Comparison of ENCODE assay signal across 24 cellular contexts in genomic region chr1:244998717-244999346, GRCh38.
DNase-seq lines count a peak whose midpoint lies in the region; ATAC-seq, FAIRE-seq and TF ChIP-seq lines count a peak whose summit lies in the region.
"Had no signal": no experiment of that assay in that cellular context is flagged by ENCODE, and none has a peak within 500 bp of the region (broad histone marks: within the 10 kb centered on the region; RNA-seq: fewer than 3 reads in every experiment).

No MANE protein-coding gene starts in this region.

- CTCF ChIA-PET in HEK293 (lab: Yijun Ruan, JAX), result interaction anchor here (0.6 to 0.7 kb wide), 3 partner anchors 26 to 548 kb away, joined by 3 read pairs; no protein-coding TSS in a partner anchor
- CTCF ChIA-PET in K562 (lab: Yijun Ruan, JAX; ENCODE audit: low intra/inter-chr PET ratio), result no interaction called here

- TF ChIP-seq RAD21 in K562 (CRISPR knock-in tag; conservative IDR thresholded peaks at IDR 0.05 in 1 of 2, IDR thresholded peaks at IDR 0.05 in 1 of 2), result no peak

- H3K4me1 ChIP-seq in HEK293 (ENCODE audit: control insufficient read depth, insufficient read depth, low read length) (no peaks in the 10 kb centered on the region), K562 (replicated peaks in 1 of 2; ENCODE audit: control insufficient read depth in 2 of 2, insufficient read depth in 2 of 2, low read length in 2 of 2) (peaks cover 0 to 15% of the 10 kb centered on the region in 2 experiments; a peak in 2 of 5 replicates)
- H3K4me1 ChIP-seq: BE2C had no signal

- ATAC-seq in K562 (no peak), sciatic nerve (no peak)
- ATAC-seq: GM12878 had no signal

- BruUV-seq in K562 (replicated peaks; lab: Mats Ljungman, UMichigan), result no TSS peak

- no peaks in the 10 kb centered on the region for H3K9me1 ChIP-seq in K562 (ENCODE audit: control insufficient read depth, insufficient read depth, low read length)

- intact Hi-C loops in K562 (cut with micrococcal nuclease) (no loop called here), sciatic nerve (cut with DNase I) (no loop called here)

- H3K4me3 ChIP-seq in HEK293 (ENCODE audit: low read depth, low read length) (no peak overlapping the region), K562 (no peak overlapping the region)
- H3K4me3 ChIP-seq: BLaER1, GM12878 had no signal

- TF ChIP-seq CTCF in HEK293 (tag by site-specific recombination; IDR thresholded peaks at IDR 0.05) (no peak), K562 (IDR thresholded peaks at IDR 0.05 in 2 of 3, conservative IDR thresholded peaks at IDR 0.05 in 1 of 3; ENCODE audit: insufficient read depth in 2 of 3, low read depth in 1 of 3, low read length in 3 of 3) (no peak)

- H3K79me2 ChIP-seq in K562 (ENCODE audit: control insufficient read depth, insufficient read depth, low read length), result no peaks in the 10 kb centered on the region

- in situ Hi-C loops in K562 (cut with MboI), result no loop called here

- H3K4me2 ChIP-seq in K562 (ENCODE audit: insufficient read depth, low read length), result no peak overlapping the region
- H3K4me2 ChIP-seq: BLaER1 had no signal

- H3K27ac ChIP-seq in HEK293 (ENCODE audit: extremely low read depth, low read depth, low read length) (no peak overlapping the region), K562 (ENCODE audit: extremely low read depth, low read depth, low read length) (no peak overlapping the region)
- H3K27ac ChIP-seq: BLaER1 had no signal

- no peaks in the 10 kb centered on the region for H3K36me3 ChIP-seq in HEK293 (ENCODE audit: control insufficient read depth in 2 of 2, insufficient read depth in 1 of 2, low read length in 2 of 2)
- no peaks in the 10 kb centered on the region for H3K36me3 ChIP-seq in K562 (ENCODE audit: control insufficient read depth, insufficient read depth, low read length)
- H3K36me3 ChIP-seq: BE2C had no signal

- POLR2A ChIA-PET in HEK293 (lab: Yijun Ruan, JAX) (no interaction called here), K562 (lab: Yijun Ruan, JAX) (interaction anchor here (0.6 to 1.6 kb wide), 5 partner anchors 9 to 164 kb away, joined by 3 to 5 read pairs (median 4); no protein-coding TSS in a partner anchor)

- TF ChIP-seq POLR2A in GM12891 (IDR thresholded peaks at IDR 0.05; ENCODE audit: low read depth, low read length), result no peak
- no peak for TF ChIP-seq POLR2A in K562 (conservative IDR thresholded peaks at IDR 0.05)

- no peak overlapping the region for H2AFZ ChIP-seq in K562 (ENCODE audit: low read depth, low read length)

- no peaks in the 10 kb centered on the region for H3K27me3 ChIP-seq in K562 (ENCODE audit: control insufficient read depth in 2 of 2, insufficient read depth in 2 of 2, low read length in 2 of 2)
- H3K27me3 ChIP-seq: BE2C, BLaER1 had no signal

- WGBS in K562 (ENCODE audit: insufficient coverage, low coverage, missing lambda C conversion rate), result 22% methylated on average over 1 of the region's 1 CpG

- H3K9ac ChIP-seq in K562 (ENCODE audit: insufficient read depth in 1 of 2, low read depth in 2 of 2, low read length in 2 of 2), result no peak overlapping the region
- H3K9ac ChIP-seq: BLaER1 had no signal

- no peaks in the 10 kb centered on the region for H4K20me1 ChIP-seq in K562 (replicated peaks; ENCODE audit: control insufficient read depth, insufficient read depth, low read length)
- H4K20me1 ChIP-seq: BLaER1 had no signal

- no peak for DNase-seq in GM12891 (ENCODE audit: insufficient read length, low spot score)
- peak in 2 of 4 experiments; percentile 54 to 57 for DNase-seq in K562 (ENCODE audit: extremely low read depth in 1 of 4, low spot score in 3 of 4)
- DNase-seq in sciatic nerve (ENCODE audit: low spot score), result no peak
- no peak for DNase-seq in NCI-H1092 treated with DMSO at 0.1 percent for 48 hours (lab: John Stamatoyannopoulos, UW)
- DNase-seq: 8988T; ACHN; BE2C; C1 segment of cervical spinal cord; CD4-positive, alpha-beta memory T cell; CD4-positive, CD25-positive, alpha-beta regulatory T cell; CD8-positive, alpha-beta memory T cell; COR-L47; DMS 273 treated with DMSO at 0.1 percent for 48 hours; DMS153; DMS53; DMS79; DND-41; EL; GDM1 had no signal

- FAIRE-seq in GM12891 (lab: Jason Lieb, UNC), result no peak
- FAIRE-seq in K562 (lab: Jason Lieb, UNC), result no peak
- FAIRE-seq: A204.1, GM12878, GM19239 had no signal

- no peaks in the 10 kb centered on the region for H3K9me3 ChIP-seq in HEK293 (ENCODE audit: control insufficient read depth, insufficient read depth, low read depth, low read length)
- H3K9me3 ChIP-seq in K562 (replicated peaks; ENCODE audit: control insufficient read depth, insufficient read depth, low read depth, low read length), result no peaks in the 10 kb centered on the region
- H3K9me3 ChIP-seq: BE2C had no signal

- TF ChIP-seq EP300 in K562 (IDR thresholded peaks at IDR 0.05; ENCODE audit: low read length), result no peak

TF ChIP-seq in GM12891, 5 proteins besides CTCF, POLR2A, EP300 and RAD21:
- TF ChIP-seq PAX5 (IDR thresholded peaks at IDR 0.05; ENCODE audit: insufficient read depth, low read length, severe bottlenecking) (no peak), SPI1 (IDR thresholded peaks at IDR 0.05; ENCODE audit: low read depth, low read length) (0 out of 2 replicates have a peak, but pooled peaks have one; percentile 2), POU2F2 (IDR thresholded peaks at IDR 0.05; ENCODE audit: low read depth, low read length) (no peak)
TF ChIP-seq in GM12891: peak in this region for 1.

TF ChIP-seq in HEK293, 187 proteins besides CTCF, POLR2A, EP300 and RAD21:
- TF ChIP-seq ZNF768 (tag by site-specific recombination; IDR thresholded peaks at IDR 0.05) (no peak), ZNF791 (tag by site-specific recombination; IDR thresholded peaks at IDR 0.05) (no peak), ZNF398 (tag by site-specific recombination; IDR thresholded peaks at IDR 0.05) (no peak), ZFP41 (tag by site-specific recombination; IDR thresholded peaks at IDR 0.05; ENCODE audit: borderline replicate concordance) (no peak), ZNF146 (tag by site-specific recombination; IDR thresholded peaks at IDR 0.05) (0 out of 2 replicates have a peak, but pooled peaks have one; percentile 21)

TF ChIP-seq in K562, 482 proteins besides CTCF, POLR2A, EP300 and RAD21 (continues in another document):
- peak; percentile 33; the same call in 1 of the 2 replicates for TF ChIP-seq USF1 (CRISPR knock-in tag; IDR thresholded peaks at IDR 0.05)
- TF ChIP-seq, protein P1, sequence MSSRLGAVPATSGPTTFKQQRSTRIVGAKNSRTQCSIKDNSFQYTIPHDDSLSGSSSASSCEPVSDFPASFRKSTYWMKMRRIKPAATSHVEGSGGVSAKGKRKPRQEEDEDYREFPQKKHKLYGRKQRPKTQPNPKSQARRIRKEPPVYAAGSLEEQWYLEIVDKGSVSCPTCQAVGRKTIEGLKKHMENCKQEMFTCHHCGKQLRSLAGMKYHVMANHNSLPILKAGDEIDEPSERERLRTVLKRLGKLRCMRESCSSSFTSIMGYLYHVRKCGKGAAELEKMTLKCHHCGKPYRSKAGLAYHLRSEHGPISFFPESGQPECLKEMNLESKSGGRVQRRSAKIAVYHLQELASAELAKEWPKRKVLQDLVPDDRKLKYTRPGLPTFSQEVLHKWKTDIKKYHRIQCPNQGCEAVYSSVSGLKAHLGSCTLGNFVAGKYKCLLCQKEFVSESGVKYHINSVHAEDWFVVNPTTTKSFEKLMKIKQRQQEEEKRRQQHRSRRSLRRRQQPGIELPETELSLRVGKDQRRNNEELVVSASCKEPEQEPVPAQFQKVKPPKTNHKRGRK (tag; IDR thresholded peaks at IDR 0.05), result peak; percentile 20; the same call in 1 of the 2 replicates
- TF ChIP-seq RBM25 (IDR thresholded peaks at IDR 0.05; ENCODE audit: low read depth, low read length, severe bottlenecking), result peak; percentile 38
- TF ChIP-seq ZNF175 (CRISPR knock-in tag; IDR thresholded peaks at IDR 0.05; ENCODE audit: low read depth), result 0 out of 2 replicates have a peak, but pooled peaks have one; percentile 22
- TF ChIP-seq RAD51 (IDR thresholded peaks at IDR 0.05; ENCODE audit: borderline replicate concordance, low read depth), result peak; percentile 46; the same call in 1 of the 2 replicates
- peak; percentile 28; the same call in 1 of the 2 replicates for TF ChIP-seq CC2D1A (IDR thresholded peaks at IDR 0.05)
- TF ChIP-seq SPI1 (IDR thresholded peaks at IDR 0.05; ENCODE audit: borderline replicate concordance, low read depth, low read length), result peak; percentile 88
- 0 out of 2 replicates have a peak, but pooled peaks have one; percentile 15 for TF ChIP-seq ZNF398 (CRISPR knock-in tag; IDR thresholded peaks at IDR 0.05)
- peak; percentile 33 for TF ChIP-seq ZNF146 (CRISPR knock-in tag; IDR thresholded peaks at IDR 0.05; ENCODE audit: unreplicated experiment)
- no peak for TF ChIP-seq GTF2E2 (tag; IDR thresholded peaks at IDR 0.05)
- TF ChIP-seq USF2 (CRISPR knock-in tag; IDR thresholded peaks at IDR 0.05), result peak; percentile 61
- TF ChIP-seq LEF1 (IDR thresholded peaks at IDR 0.05), result no peak
- 0 out of 2 replicates have a peak, but pooled peaks have one; percentile 11 for TF ChIP-seq SMARCA5 (IDR thresholded peaks at IDR 0.05)
